1 cellular context compared by ENCODE assay signal in genomic region chr7:16900212-16900768, GRCh38.
TF ChIP-seq lines count a peak whose summit lies in the region.

No MANE protein-coding gene starts in this region.

TF ChIP-seq in HepG2, 621 proteins besides CTCF, POLR2A, EP300 and RAD21 (continued from another document):
- TF ChIP-seq, protein P1, sequence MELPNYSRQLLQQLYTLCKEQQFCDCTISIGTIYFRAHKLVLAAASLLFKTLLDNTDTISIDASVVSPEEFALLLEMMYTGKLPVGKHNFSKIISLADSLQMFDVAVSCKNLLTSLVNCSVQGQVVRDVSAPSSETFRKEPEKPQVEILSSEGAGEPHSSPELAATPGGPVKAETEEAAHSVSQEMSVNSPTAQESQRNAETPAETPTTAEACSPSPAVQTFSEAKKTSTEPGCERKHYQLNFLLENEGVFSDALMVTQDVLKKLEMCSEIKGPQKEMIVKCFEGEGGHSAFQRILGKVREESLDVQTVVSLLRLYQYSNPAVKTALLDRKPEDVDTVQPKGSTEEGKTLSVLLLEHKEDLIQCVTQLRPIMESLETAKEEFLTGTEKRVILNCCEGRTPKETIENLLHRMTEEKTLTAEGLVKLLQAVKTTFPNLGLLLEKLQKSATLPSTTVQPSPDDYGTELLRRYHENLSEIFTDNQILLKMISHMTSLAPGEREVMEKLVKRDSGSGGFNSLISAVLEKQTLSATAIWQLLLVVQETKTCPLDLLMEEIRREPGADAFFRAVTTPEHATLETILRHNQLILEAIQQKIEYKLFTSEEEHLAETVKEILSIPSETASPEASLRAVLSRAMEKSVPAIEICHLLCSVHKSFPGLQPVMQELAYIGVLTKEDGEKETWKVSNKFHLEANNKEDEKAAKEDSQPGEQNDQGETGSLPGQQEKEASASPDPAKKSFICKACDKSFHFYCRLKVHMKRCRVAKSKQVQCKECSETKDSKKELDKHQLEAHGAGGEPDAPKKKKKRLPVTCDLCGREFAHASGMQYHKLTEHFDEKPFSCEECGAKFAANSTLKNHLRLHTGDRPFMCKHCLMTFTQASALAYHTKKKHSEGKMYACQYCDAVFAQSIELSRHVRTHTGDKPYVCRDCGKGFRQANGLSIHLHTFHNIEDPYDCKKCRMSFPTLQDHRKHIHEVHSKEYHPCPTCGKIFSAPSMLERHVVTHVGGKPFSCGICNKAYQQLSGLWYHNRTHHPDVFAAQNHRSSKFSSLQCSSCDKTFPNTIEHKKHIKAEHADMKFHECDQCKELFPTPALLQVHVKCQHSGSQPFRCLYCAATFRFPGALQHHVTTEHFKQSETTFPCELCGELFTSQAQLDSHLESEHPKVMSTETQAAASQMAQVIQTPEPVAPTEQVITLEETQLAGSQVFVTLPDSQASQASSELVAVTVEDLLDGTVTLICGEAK (IDR thresholded peaks at IDR 0.05) = no peak
- TF ChIP-seq, protein P1 (CRISPR knock-in tag; IDR thresholded peaks at IDR 0.05) = no peak
